ENCODE assay signal across 8 cellular contexts in genomic region chr3:28241221-28242160, GRCh38. TPM values are rescaled to one million over a fixed set of nuclear protein-coding genes. Genes with fewer than 3 reads are reported as not detected.
A peak's percentile ranks its signal among the peaks of the same experiment; 100 is the strongest.
DNase-seq lines count a peak whose midpoint lies in the region; TF ChIP-seq lines count a peak whose summit lies in the region.

A gene with protein sequence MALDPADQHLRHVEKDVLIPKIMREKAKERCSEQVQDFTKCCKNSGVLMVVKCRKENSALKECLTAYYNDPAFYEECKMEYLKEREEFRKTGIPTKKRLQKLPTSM (plus strand): TSS chr3:28241619. CDS start chr3:28241794, 175 bp downstream.

- H3K9ac ChIP-seq in ES-I3 (ENCODE audit: low read depth, low read length) (peak within 1 kb of the TSS; percentile 91), MM.1S (ENCODE audit: low read length) (peak within 1 kb of the TSS; percentile 77), neural cell (ENCODE audit: low read length) (peak within 1 kb of the TSS; percentile 75)

- H3K4me2 ChIP-seq in MM.1S (ENCODE audit: low read depth, low read length) (peak within 1 kb of the TSS; percentile 67), neural cell (ENCODE audit: low read length) (peak within 1 kb of the TSS; percentile 81)

- TF ChIP-seq RAD21 in neural cell (conservative IDR thresholded peaks at IDR 0.05): peak; percentile 33

- peak in 2 of 4 donors; percentile 40 to 65 for TF ChIP-seq POLR2A in stomach (IDR thresholded peaks at IDR 0.05)

- intact Hi-C loops in stomach (cut with DNase I; ENCODE audit: low total_unique reads): no loop called here

- H3K36me3 ChIP-seq in ES-I3 (ENCODE audit: insufficient read depth, low read length) (no peaks in the 10 kb centered on the region), HAP-1 (replicated peaks) (no peaks in the 10 kb centered on the region), MM.1S (replicated peaks; ENCODE audit: insufficient read depth, low read length) (no peaks in the 10 kb centered on the region), neural cell (ENCODE audit: insufficient read depth, low read length) (no peaks in the 10 kb centered on the region), stomach (no peaks in the 10 kb centered on the region)

- H3K9me3 ChIP-seq in ES-I3 (ENCODE audit: control insufficient read depth, insufficient read depth, low read length) (no peaks in the 10 kb centered on the region), HAP-1 (no peaks in the 10 kb centered on the region), MM.1S (replicated peaks; ENCODE audit: insufficient read depth, low read length) (no peaks in the 10 kb centered on the region), neural cell (ENCODE audit: low read length) (no peaks in the 10 kb centered on the region), stomach (no peaks in the 10 kb centered on the region)

- TF ChIP-seq EP300 in neural cell (conservative IDR thresholded peaks at IDR 0.05; ENCODE audit: poor library complexity, severe bottlenecking): no peak
- no peak for TF ChIP-seq EP300 in stomach (IDR thresholded peaks at IDR 0.05)

- H3K4me1 ChIP-seq in ES-I3 (ENCODE audit: insufficient read depth, low read length) (peaks cover 9% of the 10 kb centered on the region), HAP-1 (peaks cover 8% of the 10 kb centered on the region), MM.1S (ENCODE audit: low read length) (no peaks in the 10 kb centered on the region), stomach (peaks cover 14 to 47% (median 34%) of the 10 kb centered on the region in 4 donors)

- peak within 1 kb of the TSS; percentile 63 for H2AFZ ChIP-seq in MM.1S (ENCODE audit: low read length)
- H2AFZ ChIP-seq in neural cell (ENCODE audit: low read depth, low read length): peak within 1 kb of the TSS; percentile 92

- no peak for TF ChIP-seq CTCF in MM.1S (IDR thresholded peaks at IDR 0.05; ENCODE audit: low read length)
- TF ChIP-seq CTCF in neural cell (IDR thresholded peaks at IDR 0.05; ENCODE audit: poor library complexity, severe bottlenecking): no peak
- TF ChIP-seq CTCF in stomach (IDR thresholded peaks at IDR 0.05): no peak

- in situ Hi-C loops in HAP-1 (cut with MboI; ENCODE audit: low sequenced_read_pairs): no loop called here

- H4K20me1 ChIP-seq in MM.1S (ENCODE audit: insufficient read depth, low read length) (no peaks in the 10 kb centered on the region), neural cell (ENCODE audit: insufficient read depth) (no peaks in the 10 kb centered on the region)

- H3K27me3 ChIP-seq in HAP-1 (ENCODE audit: low read depth) (no peaks in the 10 kb centered on the region; the same call in 1 of the 2 replicates), MM.1S (replicated peaks; ENCODE audit: insufficient read depth, low read length) (no peaks in the 10 kb centered on the region), neural cell (ENCODE audit: insufficient read depth, low read depth, low read length) (no peaks in the 10 kb centered on the region), stomach (no peaks in the 10 kb centered on the region)

- H3K27ac ChIP-seq in MM.1S (ENCODE audit: low read length): peak within 1 kb of the TSS; percentile 20; the same call in 1 of the 2 replicates
- H3K27ac ChIP-seq in neural cell (ENCODE audit: low read length): peak within 1 kb of the TSS; percentile 64
- H3K27ac ChIP-seq in stomach: peak within 1 kb of the TSS; percentile 88 to 93 (median 89)

- no peaks in the 10 kb centered on the region for H3K9me2 ChIP-seq in MM.1S (replicated peaks; ENCODE audit: insufficient read depth, low read length)
- H3K9me2 ChIP-seq in neural cell (ENCODE audit: insufficient read depth, low read length): no peaks in the 10 kb centered on the region

- H3K79me2 ChIP-seq in MM.1S (ENCODE audit: low read length) (peaks cover 32% of the 10 kb centered on the region), neural cell (replicated peaks; ENCODE audit: insufficient read depth, low read length) (no peaks in the 10 kb centered on the region)

- 0 to 1% (median 1%) methylated on average over 45 to 68 of the region's 68 CpGs for WGBS in stomach, 5 donors

- DNase-seq in HAP-1 (ENCODE audit: low spot score in 2 of 2) (peak; percentile 96 to 99), MM.1S (peak; percentile 96), SIG-M5 (lab: John Stamatoyannopoulos, UW) (peak; percentile 75), activated gamma-delta T cell (lab: John Stamatoyannopoulos, UW) (peak; percentile 78), fibroblast of the conjunctiva (ENCODE audit: low read depth) (peak; percentile 94), stomach (peak; percentile 99)

- H3F3A ChIP-seq in MM.1S (ENCODE audit: insufficient read depth, low read length): no peaks in the 10 kb centered on the region
- H3F3A ChIP-seq in neural cell (ENCODE audit: insufficient read depth, low read length, poor library complexity, severe bottlenecking): no peaks in the 10 kb centered on the region

- peak within 1 kb of the TSS; percentile 88 for H3K4me3 ChIP-seq in HAP-1
- peak within 1 kb of the TSS; percentile 84 for H3K4me3 ChIP-seq in MM.1S (ENCODE audit: low read length)
- H3K4me3 ChIP-seq in neural cell (ENCODE audit: low read length): peak within 1 kb of the TSS; percentile 83
- peak within 1 kb of the TSS; percentile 77 to 91 (median 87) for H3K4me3 ChIP-seq in stomach

TF ChIP-seq in neural cell, 6 proteins besides CTCF, POLR2A, EP300 and RAD21:
- TF ChIP-seq SMC3 (conservative IDR thresholded peaks at IDR 0.05; ENCODE audit: poor library complexity) (peak; percentile 41), TAF1 (IDR thresholded peaks at IDR 0.05; ENCODE audit: low read depth) (peak; percentile 54), EZH2 (IDR thresholded peaks at IDR 0.05; ENCODE audit: borderline replicate concordance, insufficient read depth, low read length, poor library complexity, severe bottlenecking) (no peak), POLR2AphosphoS5 (IDR thresholded peaks at IDR 0.05) (peak; percentile 82), MXI1 (conservative IDR thresholded peaks at IDR 0.05; ENCODE audit: poor library complexity, severe bottlenecking) (peak; percentile 96)
- TF ChIP-seq, protein P1, sequence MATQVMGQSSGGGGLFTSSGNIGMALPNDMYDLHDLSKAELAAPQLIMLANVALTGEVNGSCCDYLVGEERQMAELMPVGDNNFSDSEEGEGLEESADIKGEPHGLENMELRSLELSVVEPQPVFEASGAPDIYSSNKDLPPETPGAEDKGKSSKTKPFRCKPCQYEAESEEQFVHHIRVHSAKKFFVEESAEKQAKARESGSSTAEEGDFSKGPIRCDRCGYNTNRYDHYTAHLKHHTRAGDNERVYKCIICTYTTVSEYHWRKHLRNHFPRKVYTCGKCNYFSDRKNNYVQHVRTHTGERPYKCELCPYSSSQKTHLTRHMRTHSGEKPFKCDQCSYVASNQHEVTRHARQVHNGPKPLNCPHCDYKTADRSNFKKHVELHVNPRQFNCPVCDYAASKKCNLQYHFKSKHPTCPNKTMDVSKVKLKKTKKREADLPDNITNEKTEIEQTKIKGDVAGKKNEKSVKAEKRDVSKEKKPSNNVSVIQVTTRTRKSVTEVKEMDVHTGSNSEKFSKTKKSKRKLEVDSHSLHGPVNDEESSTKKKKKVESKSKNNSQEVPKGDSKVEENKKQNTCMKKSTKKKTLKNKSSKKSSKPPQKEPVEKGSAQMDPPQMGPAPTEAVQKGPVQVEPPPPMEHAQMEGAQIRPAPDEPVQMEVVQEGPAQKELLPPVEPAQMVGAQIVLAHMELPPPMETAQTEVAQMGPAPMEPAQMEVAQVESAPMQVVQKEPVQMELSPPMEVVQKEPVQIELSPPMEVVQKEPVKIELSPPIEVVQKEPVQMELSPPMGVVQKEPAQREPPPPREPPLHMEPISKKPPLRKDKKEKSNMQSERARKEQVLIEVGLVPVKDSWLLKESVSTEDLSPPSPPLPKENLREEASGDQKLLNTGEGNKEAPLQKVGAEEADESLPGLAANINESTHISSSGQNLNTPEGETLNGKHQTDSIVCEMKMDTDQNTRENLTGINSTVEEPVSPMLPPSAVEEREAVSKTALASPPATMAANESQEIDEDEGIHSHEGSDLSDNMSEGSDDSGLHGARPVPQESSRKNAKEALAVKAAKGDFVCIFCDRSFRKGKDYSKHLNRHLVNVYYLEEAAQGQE (IDR thresholded peaks at IDR 0.05; ENCODE audit: borderline replicate concordance): no peak

RNA-seq across cellular contexts. Expression of the gene that starts here (rescaled TPM):
- polyA plus RNA-seq in neural cell (8.1 and 8.7 TPM in 2 replicates), stomach (10 to 100 TPM; 38.2 to 50.0 (median 43.1) TPM)
- 6.3 and 9.1 TPM in 2 replicates for polyA minus RNA-seq in neural cell
- total RNA-seq in stomach: 10 to 100 TPM in 4 of 5 donors, 1 to 10 TPM in 1; 9.6 to 93.4 (median 17.1) TPM

Comparison
In these comparisons a context has a peak if more than half of its experiments do, and no peak if none do; other contexts are left out.
1. Peak in every context shown above with its lines: DNase-seq, H3K4me3 ChIP-seq and H3K27ac ChIP-seq.
2. H3K27ac ChIP-seq: peak in every context shown above with its lines; median percentile 89 in stomach; 64 in neural cell; 20 in MM.1S.